9 cellular contexts compared by ENCODE assay signal in genomic region chr10:123136806-123137642, GRCh38. TPM values are rescaled to one million over a fixed set of nuclear protein-coding genes. Genes with fewer than 3 reads are reported as not detected.
DNase-seq lines count a peak whose midpoint lies in the region; ATAC-seq and TF ChIP-seq lines count a peak whose summit lies in the region.
"Had no signal": no experiment of that assay in that cellular context is flagged by ENCODE, and none has a peak within 500 bp of the region (broad histone marks: within the 10 kb centered on the region; RNA-seq: fewer than 3 reads in every experiment).

No MANE protein-coding gene starts in this region.

- peaks cover 32% of the 10 kb centered on the region for H3K4me1 ChIP-seq in SJSA1 (replicated peaks)

- peak overlapping the region; percentile 49 for H3K4me3 ChIP-seq in SJSA1
- H3K4me3 ChIP-seq in skeletal muscle cell (ENCODE audit: low read depth, low read length), result peak overlapping the region; percentile 3

- ATAC-seq in left colon, result no peak

- H3K27ac ChIP-seq in SJSA1, result no peak overlapping the region

- intact Hi-C loops in left colon (cut with DNase I, micrococcal nuclease), result no loop called here
- intact Hi-C loops in head of caudate nucleus (cut with DNase I), result no loop called here

- no peaks in the 10 kb centered on the region for H3K9me3 ChIP-seq in SJSA1 (replicated peaks)

- H3K27me3 ChIP-seq in SJSA1 (replicated peaks), result peaks cover 28% of the 10 kb centered on the region

- TF ChIP-seq POLR2A in erythroblast (IDR thresholded peaks at IDR 0.05; ENCODE audit: low read length), result no peak

- DNase-seq in NCI-H1092 treated with DMSO at 0.1 percent for 48 hours (lab: John Stamatoyannopoulos, UW) (peak; percentile 42), NCI-H1092 (lab: John Stamatoyannopoulos, UW) (no peak), SJSA1 (ENCODE audit: low read depth in 1 of 2, low spot score in 2 of 2) (peak in 1 of 2 experiments; percentile 46), erythroblast (lab: John Stamatoyannopoulos, UW) (peak; percentile 35 to 37), skeletal muscle cell (ENCODE audit: low read depth) (no peak), putamen (ENCODE audit: low spot score) (no peak), left colon (no peak), head of caudate nucleus (no peak)

- H3K36me3 ChIP-seq in SJSA1, result peaks cover 7% of the 10 kb centered on the region; the same call in 1 of the 2 replicates

RNA-seq across cellular contexts. Expression of gene HMX3, which starts 1.3 kb away (rescaled TPM):
- total RNA-seq in SJSA1 (2014; rRNA removed; shearing (Covaris generic)), result 10.8 and 10.9 TPM in 2 replicates
- 1 to 10 TPM in 1 of 2 donors, under 1 TPM in 1; 0.36 to 1.2 TPM for total RNA-seq in left colon
- total RNA-seq: glomerular endothelial cell had no signal

RNA-seq across cellular contexts. Expression of gene HMX2, which starts 10.9 kb away (rescaled TPM):
- total RNA-seq in SJSA1 (2014; rRNA removed; shearing (Covaris generic)), result 0.38 and 0.61 TPM in 2 replicates
- total RNA-seq in left colon, result under 1 TPM; 0.18 to 0.20 TPM
- total RNA-seq: glomerular endothelial cell had no signal

RNA-seq across cellular contexts. Expression of gene BUB3, which starts 17.2 kb away (rescaled TPM):
- 317 and 387 TPM in 2 replicates for total RNA-seq in SJSA1 (2014; rRNA removed; shearing (Covaris generic))
- total RNA-seq in left colon, result 10 to 100 TPM; 58.2 to 69.6 TPM

Comparison
In these comparisons a context has a peak if more than half of its experiments do, and no peak if none do; other contexts are left out.
1. DNase-seq: peak in NCI-H1092 treated with DMSO at 0.1 percent for 48 hours (single experiment) and erythroblast (2 of 2); none in NCI-H1092 (single experiment), skeletal muscle cell (single experiment), putamen (single experiment), left colon (0 of 2) and head of caudate nucleus (0 of 42).